Comparison of ENCODE assay signal across 29 cellular contexts in genomic region chr6:152070556-152070955, GRCh38.
"Had no signal": no experiment of that assay in that cellular context is flagged by ENCODE, and none has a peak within 500 bp of the region (broad histone marks: within the 10 kb centered on the region; RNA-seq: fewer than 3 reads in every experiment).

No MANE protein-coding gene starts in this region.

- H3K4me1 Mint-ChIP-seq: activated CD4-positive, alpha-beta memory T cell treated with anti-CD3 and anti-CD28 coated beads, Interleukin-2, amount 10 ng/mL, durations not matched to agents 7 days and 5 days; activated naive CD4-positive, alpha-beta T cell treated with anti-CD3 and anti-CD28 coated beads, Interleukin-2, amount 50 U/mL, for 24 hours; activated naive CD8-positive, alpha-beta T cell treated with anti-CD3 and anti-CD28 coated beads, Interleukin-2, amount 10 ng/mL, durations not matched to agents 7 days and 5 days; activated T-helper 17 cell treated with anti-CD3 and anti-CD28 coated beads, Interleukin-2, amount 50 U/mL, for 72 hours; central memory CD8-positive, alpha-beta T cell had no signal

- ATAC-seq: activated T-cell treated with anti-CD3 and anti-CD28 coated beads, Interleukin-2, amount 50 U/mL, for 72 hours; activated T-helper 17 cell treated with anti-CD3 and anti-CD28 coated beads, Interleukin-2, amount 50 U/mL, for 72 hours; Panc1 had no signal

- H3K27ac Mint-ChIP-seq: activated CD4-positive, alpha-beta memory T cell treated with anti-CD3 and anti-CD28 coated beads, Interleukin-2, amount 10 ng/mL, durations not matched to agents 7 days and 5 days; activated naive CD4-positive, alpha-beta T cell treated with anti-CD3 and anti-CD28 coated beads, Interleukin-2, amount 50 U/mL, for 24 hours; activated naive CD8-positive, alpha-beta T cell treated with anti-CD3 and anti-CD28 coated beads, Interleukin-2, amount 10 ng/mL, durations not matched to agents 7 days and 5 days; activated T-cell treated with anti-CD3 and anti-CD28 coated beads, Interleukin-2, amount 50 U/mL, for 72 hours; activated T-helper 17 cell treated with anti-CD3 and anti-CD28 coated beads, Interleukin-2, amount 50 U/mL, for 72 hours had no signal

- H3K4me3 ChIP-seq: ascending aorta, cardiac muscle cell, SJSA1 had no signal

- H3K4me3 Mint-ChIP-seq: activated CD4-positive, alpha-beta memory T cell treated with anti-CD3 and anti-CD28 coated beads, Interleukin-2, amount 10 ng/mL, durations not matched to agents 7 days and 5 days; activated naive CD4-positive, alpha-beta T cell treated with anti-CD3 and anti-CD28 coated beads, Interleukin-2, amount 50 U/mL, for 24 hours; activated naive CD8-positive, alpha-beta T cell treated with anti-CD3 and anti-CD28 coated beads, Interleukin-2, amount 10 ng/mL, durations not matched to agents 7 days and 5 days; activated T-cell treated with anti-CD3 and anti-CD28 coated beads, Interleukin-2, amount 50 U/mL, for 72 hours; activated T-helper 17 cell treated with anti-CD3 and anti-CD28 coated beads, Interleukin-2, amount 50 U/mL, for 72 hours; central memory CD8-positive, alpha-beta T cell had no signal

- H3K9me3 Mint-ChIP-seq: activated CD4-positive, alpha-beta memory T cell treated with anti-CD3 and anti-CD28 coated beads, Interleukin-2, amount 10 ng/mL, durations not matched to agents 7 days and 5 days; activated naive CD8-positive, alpha-beta T cell treated with anti-CD3 and anti-CD28 coated beads, Interleukin-2, amount 10 ng/mL, durations not matched to agents 7 days and 5 days had no signal

- H3K27me3 ChIP-seq: ascending aorta, cardiac muscle cell, SJSA1 had no signal

- H3K27me3 Mint-ChIP-seq: activated CD4-positive, alpha-beta memory T cell treated with anti-CD3 and anti-CD28 coated beads, Interleukin-2, amount 10 ng/mL, durations not matched to agents 7 days and 5 days; activated naive CD4-positive, alpha-beta T cell treated with anti-CD3 and anti-CD28 coated beads, Interleukin-2, amount 50 U/mL, for 24 hours had no signal

- H3K4me1 ChIP-seq: SJSA1 had no signal

- H3K36me3 Mint-ChIP-seq: activated naive CD8-positive, alpha-beta T cell treated with anti-CD3 and anti-CD28 coated beads, Interleukin-2, amount 10 ng/mL, durations not matched to agents 7 days and 5 days had no signal

- H3K9me3 ChIP-seq: SJSA1 had no signal

- DNase-seq: activated CD4-positive, alpha-beta memory T cell treated with anti-CD3 and anti-CD28 coated beads, Interleukin-2, amount 10 ng/mL, durations not matched to agents 7 days and 5 days; activated CD4-positive, alpha-beta T cell treated with anti-CD3 and anti-CD28 coated beads for 1 hour; activated CD4-positive, alpha-beta T cell treated with anti-CD3 and anti-CD28 coated beads for 48 hours; activated CD4-positive, CD25-positive, alpha-beta regulatory T cell; activated effector memory CD4-positive, alpha-beta T cell treated with anti-CD3 and anti-CD28 coated beads, Interleukin-2, amount 50 U/mL, for 16 hours; activated naive CD4-positive, alpha-beta T cell; activated naive CD8-positive, alpha-beta T cell treated with anti-CD3 and anti-CD28 coated beads, Interleukin-2, amount 10 ng/mL, durations not matched to agents 7 days and 5 days; activated T-cell treated with anti-CD3 and anti-CD28 coated beads, Interleukin-2, amount 50 U/mL, for 1 hour; activated T-cell treated with anti-CD3 and anti-CD28 coated beads, Interleukin-2, amount 50 U/mL, for 72 hours; amygdala; NCI-H1105; NCI-H1417 treated with DMSO at 0.1 percent for 48 hours; NCI-H187 treated with DMSO at 0.1 percent for 48 hours; NCI-H2081; NCI-H2171 treated with DMSO at 0.1 percent for 48 hours; NCI-H226; NCI-H446 treated with DMSO at 0.1 percent for 48 hours; NCI-H524 treated with DMSO at 0.1 percent for 48 hours; RPMI8226; SHP77 treated with DMSO at 0.1 percent for 48 hours; T1000; WERI-Rb-1 had no signal

- H3K36me3 ChIP-seq: ascending aorta, cardiac muscle cell, SJSA1, WERI-Rb-1 had no signal

- H3K27ac ChIP-seq: ascending aorta, SJSA1, WERI-Rb-1 had no signal
